10 cellular contexts compared by ENCODE assay signal in the genomic region with DNA sequence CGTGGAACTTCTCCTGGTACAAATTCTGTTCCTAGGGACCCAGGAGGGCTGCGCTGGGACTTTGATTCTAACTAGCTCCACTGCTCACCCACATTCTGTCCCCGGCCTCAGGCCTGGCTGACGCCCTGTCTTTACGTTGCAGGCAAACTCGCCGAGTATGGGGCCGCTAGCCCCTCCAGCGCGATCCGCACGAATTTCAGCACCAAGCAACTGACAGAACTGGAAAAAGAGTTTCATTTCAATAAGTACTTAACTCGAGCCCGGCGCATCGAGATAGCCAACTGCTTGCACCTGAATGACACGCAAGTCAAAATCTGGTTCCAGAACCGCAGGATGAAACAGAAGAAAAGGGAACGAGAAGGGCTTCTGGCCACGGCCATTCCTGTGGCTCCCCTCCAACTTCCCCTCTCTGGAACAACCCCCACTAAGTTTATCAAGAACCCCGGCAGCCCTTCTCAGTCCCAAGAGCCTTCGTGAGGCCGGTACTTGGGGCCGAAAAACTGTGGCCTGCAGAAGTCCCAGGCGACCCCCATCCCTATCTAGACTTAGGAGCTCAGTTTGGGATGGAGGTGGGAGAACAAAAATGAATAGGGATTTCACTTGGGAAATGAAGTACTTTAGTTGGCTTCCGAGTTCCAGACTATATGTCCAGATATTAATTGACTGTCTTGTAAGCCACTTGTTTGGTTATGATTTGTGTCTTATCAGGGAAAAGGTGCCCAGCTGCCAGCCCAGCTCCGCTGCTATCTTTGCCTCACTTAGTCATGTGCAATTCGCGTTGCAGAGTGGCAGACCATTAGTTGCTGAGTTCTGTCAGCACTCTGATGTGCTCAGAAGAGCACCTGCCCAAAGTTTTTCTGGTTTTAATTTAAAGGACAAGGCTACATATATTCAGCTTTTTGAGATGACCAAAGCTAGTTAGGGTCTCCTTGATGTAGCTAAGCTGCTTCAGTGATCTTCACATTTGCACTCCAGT. TPM values are rescaled to one million over a fixed set of nuclear protein-coding genes. Genes with fewer than 3 reads are reported as not detected.
DNase-seq lines count a peak whose midpoint lies in the region; ATAC-seq and TF ChIP-seq lines count a peak whose summit lies in the region.
"Had no signal": no experiment of that assay in that cellular context is flagged by ENCODE, and none has a peak within 500 bp of the region (broad histone marks: within the 10 kb centered on the region; RNA-seq: fewer than 3 reads in every experiment).

No MANE protein-coding gene starts in this region.

- H3K4me3 Mint-ChIP-seq in MCF 10A (ENCODE audit: unreplicated experiment): no peak overlapping the region
- peak overlapping the region; percentile 82 for H3K4me3 Mint-ChIP-seq in central memory CD8-positive, alpha-beta T cell

- no peak for ATAC-seq in central memory CD8-positive, alpha-beta T cell (replicated peaks; ENCODE audit: extremely low read depth, poor library complexity, severe bottlenecking)
- no peak for ATAC-seq in upper lobe of left lung (ENCODE audit: low FRiP score in 2 of 2)
- ATAC-seq in left lobe of liver: no peak
- no peak for ATAC-seq in sciatic nerve

- H3K27ac ChIP-seq in breast epithelium (no peak overlapping the region), upper lobe of left lung (peak overlapping the region in 2 of 4 donors; percentile 79 to 84)

- no peak overlapping the region for H3K27ac Mint-ChIP-seq in MCF 10A (ENCODE audit: low read depth, unreplicated experiment)
- no peak overlapping the region for H3K27ac Mint-ChIP-seq in central memory CD8-positive, alpha-beta T cell (ENCODE audit: low read depth)
- H3K27ac Mint-ChIP-seq: dendritic cell treated with granulocyte-macrophage colony-stimulating factor and Interleukin-4, amounts not matched to agents 40 ng/mL and 50 ng/mL, for 4 days had no signal

- no peak for DNase-seq in breast epithelium (ENCODE audit: low spot score in 2 of 2)
- no peak for DNase-seq in MCF 10A (ENCODE audit: unreplicated experiment)
- no peak for DNase-seq in central memory CD8-positive, alpha-beta T cell (ENCODE audit: low spot score in 2 of 2)
- DNase-seq in midbrain (lab: John Stamatoyannopoulos, UW): peak; percentile 44
- peak; percentile 20 to 34 for DNase-seq in upper lobe of left lung
- DNase-seq in left lobe of liver (ENCODE audit: low spot score): no peak
- DNase-seq in NCI-H2029 treated with DMSO at 0.1 percent for 48 hours (lab: John Stamatoyannopoulos, UW): no peak
- DNase-seq in sciatic nerve (ENCODE audit: low spot score): no peak

- intact Hi-C loops in breast epithelium (cut with DNase I; ENCODE audit: low total_unique reads) (no loop called here), MCF 10A (cut with micrococcal nuclease) (no loop called here), sciatic nerve (cut with DNase I) (no loop called here)

- 5 to 7% methylated on average over 24 to 29 of the region's 29 CpGs for WGBS in upper lobe of left lung, 2 donors

- no peaks in the 10 kb centered on the region for H3K9me3 ChIP-seq in breast epithelium
- H3K9me3 ChIP-seq in upper lobe of left lung: no peaks in the 10 kb centered on the region

- no peaks in the 10 kb centered on the region for H3K4me1 Mint-ChIP-seq in MCF 10A (ENCODE audit: insufficient read depth, unreplicated experiment)
- peaks cover 20% of the 10 kb centered on the region for H3K4me1 Mint-ChIP-seq in central memory CD8-positive, alpha-beta T cell

- H3K36me3 Mint-ChIP-seq in MCF 10A (ENCODE audit: insufficient read depth, unreplicated experiment): no peaks in the 10 kb centered on the region
- H3K36me3 Mint-ChIP-seq in central memory CD8-positive, alpha-beta T cell (ENCODE audit: insufficient read depth): peaks cover 2% of the 10 kb centered on the region

- TF ChIP-seq CTCF in breast epithelium (IDR thresholded peaks at IDR 0.05) (no peak), MCF 10A (IDR thresholded peaks at IDR 0.05; ENCODE audit: unreplicated experiment) (no peak), upper lobe of left lung (IDR thresholded peaks at IDR 0.05) (no peak)

- H3K27me3 Mint-ChIP-seq in MCF 10A (ENCODE audit: insufficient read depth, unreplicated experiment): no peaks in the 10 kb centered on the region
- H3K27me3 Mint-ChIP-seq in central memory CD8-positive, alpha-beta T cell: peaks cover 94% of the 10 kb centered on the region

- no peaks in the 10 kb centered on the region for H3K36me3 ChIP-seq in breast epithelium
- no peaks in the 10 kb centered on the region for H3K36me3 ChIP-seq in upper lobe of left lung

- peaks cover 0 to 51% of the 10 kb centered on the region in 2 donors for H3K27me3 ChIP-seq in breast epithelium
- H3K27me3 ChIP-seq in upper lobe of left lung: peaks cover 0 to 29% (median 16%) of the 10 kb centered on the region in 4 donors

- CTCF ChIA-PET in MCF 10A (lab: Yijun Ruan, JAX): interaction anchor here (0.6 kb wide), 1 partner anchor 20 kb away, joined by 3 read pairs; no protein-coding TSS in a partner anchor

- POLR2A ChIA-PET in MCF 10A (lab: Yijun Ruan, JAX): no interaction called here

- H3K4me1 ChIP-seq in breast epithelium (peaks cover 0 to 6% of the 10 kb centered on the region in 2 donors), upper lobe of left lung (peaks cover 24 to 32% (median 26%) of the 10 kb centered on the region in 4 donors)

- no peaks in the 10 kb centered on the region for H3K9me3 Mint-ChIP-seq in MCF 10A (ENCODE audit: unreplicated experiment)
- H3K9me3 Mint-ChIP-seq in central memory CD8-positive, alpha-beta T cell: no peaks in the 10 kb centered on the region
- H3K9me3 Mint-ChIP-seq: dendritic cell treated with granulocyte-macrophage colony-stimulating factor and Interleukin-4, amounts not matched to agents 40 ng/mL and 50 ng/mL, for 4 days had no signal

- TF ChIP-seq EP300 in upper lobe of left lung (IDR thresholded peaks at IDR 0.05): no peak

- BruUV-seq in MCF 10A (replicated peaks; lab: Mats Ljungman, UMichigan): no TSS peak

- H3K4me3 ChIP-seq in breast epithelium (peak overlapping the region; percentile 51 to 76 (median 66)), upper lobe of left lung (peak overlapping the region in 3 of 4 donors; percentile 50 to 68 (median 63))

- TF ChIP-seq POLR2A in breast epithelium (IDR thresholded peaks at IDR 0.05) (no peak), upper lobe of left lung (IDR thresholded peaks at IDR 0.05) (no peak)

RNA-seq across cellular contexts. Expression of gene HOXD1, which starts 1.5 kb away (rescaled TPM):
- total RNA-seq in breast epithelium: 1 to 10 TPM in 1 of 3 donors, under 1 TPM in 2; 0.15 to 1.3 (median 0.64) TPM
- total RNA-seq in MCF 10A (2022): not detected in 2 replicates
- 1 to 10 TPM; 1.0 to 7.2 (median 3.6) TPM for total RNA-seq in upper lobe of left lung
- not detected for total RNA-seq in left lobe of liver
- 1.9 TPM for total RNA-seq in sciatic nerve
- total RNA-seq: mononuclear cell had no signal

RNA-seq across cellular contexts. Expression of gene HOXD3, which starts 32.8 kb away (rescaled TPM):
- total RNA-seq in breast epithelium: 10 to 100 TPM in 1 of 3 donors, 1 to 10 TPM in 2; 4.2 to 14.4 (median 4.8) TPM
- total RNA-seq in MCF 10A (2022): not detected in 2 replicates
- under 1 TPM in 3 of 6 donors, not detected in 3; 0.49 to 0.57 (median 0.49) TPM for total RNA-seq in upper lobe of left lung
- not detected for total RNA-seq in left lobe of liver
- 9.8 TPM for total RNA-seq in sciatic nerve
- total RNA-seq: mononuclear cell had no signal

RNA-seq across cellular contexts. Expression of gene HOXD4, which starts 38.6 kb away (rescaled TPM):
- total RNA-seq in breast epithelium: 1 to 10 TPM; 1.9 to 5.8 (median 5.6) TPM
- not detected in 2 replicates for total RNA-seq in MCF 10A (2022)
- total RNA-seq in upper lobe of left lung: under 1 TPM in 2 of 6 donors, not detected in 4; 0.79 to 0.81 TPM
- total RNA-seq in left lobe of liver: not detected
- total RNA-seq in sciatic nerve: 6.8 TPM

Comparison
In these comparisons a context has a peak if more than half of its experiments do, and no peak if none do; other contexts are left out.
1. DNase-seq: peak in midbrain (single experiment) and upper lobe of left lung (2 of 2); none in breast epithelium (0 of 2), MCF 10A (single experiment), central memory CD8-positive, alpha-beta T cell (0 of 2), left lobe of liver (single experiment), NCI-H2029 treated with DMSO at 0.1 percent for 48 hours (single experiment) and sciatic nerve (single experiment).